18 cellular contexts compared by ENCODE assay signal in genomic region chr16:10581507-10581906, GRCh38. TPM values are rescaled to one million over a fixed set of nuclear protein-coding genes. Genes with fewer than 3 reads are reported as not detected.
DNase-seq lines count a peak whose midpoint lies in the region; ATAC-seq and TF ChIP-seq lines count a peak whose summit lies in the region.
"Had no signal": no experiment of that assay in that cellular context is flagged by ENCODE, and none has a peak within 500 bp of the region (broad histone marks: within the 10 kb centered on the region; RNA-seq: fewer than 3 reads in every experiment).

No MANE protein-coding gene starts in this region.

- H3K36me3 ChIP-seq in HCT116 (ENCODE audit: control insufficient read depth in 1 of 2, insufficient read depth in 2 of 2, low read length in 2 of 2) (no peaks in the 10 kb centered on the region), lower lobe of right lung (peaks cover 4% of the 10 kb centered on the region), subcutaneous abdominal adipose tissue (ENCODE audit: control insufficient read depth in 5 of 5, insufficient read depth in 5 of 5, low read length in 5 of 5) (no peaks in the 10 kb centered on the region)
- H3K36me3 ChIP-seq: spleen had no signal

- H3K9ac ChIP-seq in HCT116 (ENCODE audit: low read length) = no peak overlapping the region
- H3K9ac ChIP-seq in subcutaneous abdominal adipose tissue (ENCODE audit: low read length in 5 of 5) = no peak overlapping the region

- no peaks in the 10 kb centered on the region for H3K27me3 ChIP-seq in HCT116 (ENCODE audit: insufficient read depth, low read length)
- peaks cover 6% of the 10 kb centered on the region for H3K27me3 ChIP-seq in lower lobe of right lung (ENCODE audit: low read depth)
- H3K27me3 ChIP-seq in subcutaneous abdominal adipose tissue (ENCODE audit: control insufficient read depth in 5 of 5, insufficient read depth in 4 of 5, low read length in 5 of 5) = peaks cover 0 to under 1% (median 0%) of the 10 kb centered on the region in 5 donors
- H3K27me3 ChIP-seq: body of pancreas had no signal

- H4K20me1 ChIP-seq in HCT116 (ENCODE audit: insufficient read depth) = no peaks in the 10 kb centered on the region

- H2AFZ ChIP-seq in HCT116 (ENCODE audit: low read depth, low read length, poor library complexity, severe bottlenecking) = no peak overlapping the region

- no peaks in the 10 kb centered on the region for H3K9me2 ChIP-seq in HCT116 (ENCODE audit: insufficient read depth)

- ATAC-seq in HCT116 = no peak
- ATAC-seq in lower lobe of right lung = no peak
- ATAC-seq in GM19395 (IDR thresholded peaks at IDR 0.05; ENCODE audit: unreplicated experiment) = no peak
- ATAC-seq: body of pancreas; left cardiac atrium; natural killer cell treated with Interleukin-12 subunit alpha and Interleukin-12 subunit beta and Interleukin-15 and Interleukin-18, amount 100 ng/mL, for 72 hours had no signal

- H3K27me3 Mint-ChIP-seq in brain = peaks cover 34% of the 10 kb centered on the region

- H3K9me3 ChIP-seq in HCT116 (ENCODE audit: control insufficient read depth in 1 of 2, insufficient read depth in 1 of 2, low read depth in 1 of 2, low read length in 2 of 2) (no peaks in the 10 kb centered on the region), lower lobe of right lung (no peaks in the 10 kb centered on the region), subcutaneous abdominal adipose tissue (ENCODE audit: control insufficient read depth in 5 of 5, low read length in 5 of 5) (no peaks in the 10 kb centered on the region)
- H3K9me3 ChIP-seq: body of pancreas, spleen had no signal

- H3K27ac Mint-ChIP-seq in brain = peak overlapping the region in 1 of 5 experiments; percentile 67
- H3K27ac Mint-ChIP-seq: activated T-helper 2 cell treated with anti-CD3 and anti-CD28 coated beads, Interferon-gamma antibody, Interleukin-2, Interleukin-4, amounts not matched to agents 10 μg/mL and 5 μg/mL and 100 μg/mL, durations not matched to agents 14 hours and 24 hours and 36 hours; natural killer cell treated with Interleukin-12 subunit alpha and Interleukin-12 subunit beta and Interleukin-15 and Interleukin-18, amount 100 ng/mL, for 72 hours had no signal

- CTCF ChIA-PET in HCT116 (lab: Charles Lee) = interaction anchor here (1.7 kb wide), 1 partner anchor 337 kb away, joined by 7 read pairs; no protein-coding TSS in a partner anchor

- peak overlapping the region; percentile 83 to 93 (median 87) for H3K4me3 Mint-ChIP-seq in brain
- H3K4me3 Mint-ChIP-seq: natural killer cell treated with Interleukin-12 subunit alpha and Interleukin-12 subunit beta and Interleukin-15 and Interleukin-18, amount 100 ng/mL, for 72 hours had no signal

- H3K4me1 ChIP-seq in HCT116 (ENCODE audit: control insufficient read depth in 1 of 2, insufficient read depth in 2 of 2, low read length in 2 of 2) = peaks cover 35 to 47% of the 10 kb centered on the region in 2 experiments
- H3K4me1 ChIP-seq in lower lobe of right lung = peaks cover 40% of the 10 kb centered on the region
- H3K4me1 ChIP-seq in subcutaneous abdominal adipose tissue (ENCODE audit: control insufficient read depth in 5 of 5, insufficient read depth in 5 of 5, low read length in 5 of 5) = peaks cover 6 to 49% (median 38%) of the 10 kb centered on the region in 5 donors

- BruUV-seq in HCT116 (replicated peaks; lab: Mats Ljungman, UMichigan) = no TSS peak

- peaks cover 42% of the 10 kb centered on the region for H3K4me1 Mint-ChIP-seq in brain

- H3K27ac ChIP-seq in HCT116 (ENCODE audit: low read depth, low read length) (no peak overlapping the region; the same call in 1 of the 2 replicates), lower lobe of right lung (peak overlapping the region; percentile 99), subcutaneous abdominal adipose tissue (ENCODE audit: low read depth, low read length) (peak overlapping the region; percentile 80)

- TF ChIP-seq POLR2A in HCT116 (IDR thresholded peaks at IDR 0.05; ENCODE audit: borderline replicate concordance, extremely low read depth, insufficient read depth, insufficient read length) = no peak

- TF ChIP-seq CTCF in HCT116 (IDR thresholded peaks at IDR 0.05 in 2 of 3, conservative IDR thresholded peaks at IDR 0.05 in 1 of 3; ENCODE audit: borderline replicate concordance in 1 of 3, insufficient read depth in 1 of 3, low read depth in 2 of 3, low read length in 2 of 3) = no peak
- no peak for TF ChIP-seq CTCF in brain (conservative IDR thresholded peaks at IDR 0.05)
- TF ChIP-seq CTCF in lower lobe of right lung (IDR thresholded peaks at IDR 0.05) = no peak

- H3K36me3 Mint-ChIP-seq in brain = no peaks in the 10 kb centered on the region
- H3K36me3 Mint-ChIP-seq: natural killer cell treated with Interleukin-12 subunit alpha and Interleukin-12 subunit beta and Interleukin-15 and Interleukin-18, amount 100 ng/mL, for 72 hours had no signal

- no peaks in the 10 kb centered on the region for H3K9me3 Mint-ChIP-seq in brain
- H3K9me3 Mint-ChIP-seq: activated T-helper 2 cell treated with anti-CD3 and anti-CD28 coated beads, Interferon-gamma antibody, Interleukin-2, Interleukin-4, amounts not matched to agents 10 μg/mL and 5 μg/mL and 100 μg/mL, durations not matched to agents 14 hours and 24 hours and 36 hours; natural killer cell treated with Interleukin-12 subunit alpha and Interleukin-12 subunit beta and Interleukin-15 and Interleukin-18, amount 100 ng/mL, for 72 hours had no signal

- H3K4me3 ChIP-seq in HCT116 (replicated peaks in 1 of 2; ENCODE audit: low read depth in 1 of 2, low read length in 2 of 2) (0 out of 4 replicates have a peak overlapping the region, but pooled peaks of 1 of the 2 experiments have one; percentile 83), lower lobe of right lung (no peak overlapping the region), subcutaneous abdominal adipose tissue (ENCODE audit: low read depth in 1 of 5, low read length in 5 of 5) (no peak overlapping the region)

- H3K79me2 ChIP-seq in HCT116 (ENCODE audit: insufficient read depth, low read length) = peaks cover 8% of the 10 kb centered on the region; the same call in 1 of the 2 replicates

- TF ChIP-seq RAD21 in HCT116 (IDR thresholded peaks at IDR 0.05; ENCODE audit: low read depth) = no peak

- no peak for DNase-seq in HCT116 (ENCODE audit: low read depth, low spot score)
- DNase-seq in lower lobe of right lung = no peak
- DNase-seq in C1 segment of cervical spinal cord (lab: John Stamatoyannopoulos, UW) = no peak
- DNase-seq in NCI-H1092 (lab: John Stamatoyannopoulos, UW) = no peak
- DNase-seq in activated CD4-positive, alpha-beta T cell treated with anti-CD3 and anti-CD28 coated beads, Interleukin-2, amount 50 U/mL, for 48 hours = no peak
- DNase-seq: body of pancreas; effector memory CD4-positive, alpha-beta T cell; head of caudate nucleus; left cardiac atrium; NCI-H2107; Right ventricle myocardium superior; spleen; T-helper 9 cell had no signal

- RAD21 ChIA-PET in HCT116 (lab: Charles Lee; ENCODE audit: low non-redundant PET in 1 of 2, low total read pairs in 2 of 2, uncharacterized antibody in 2 of 2, unreplicated experiment in 2 of 2) = no interaction called here

- POLR2A ChIA-PET in HCT116 (lab: Charles Lee) = interaction anchor here (1.4 kb wide), 1 partner anchor 27 kb away, joined by 3 read pairs; no protein-coding TSS in a partner anchor

- intact Hi-C loops in HCT116 (cut with micrococcal nuclease) (loop anchor here (5.0 kb wide), 2 partner anchors 156 to 336 kb away; no protein-coding TSS in a partner anchor), lower lobe of right lung (cut with DNase I) (no loop called here)

- H3K4me2 ChIP-seq in HCT116 (ENCODE audit: low read length) = peak overlapping the region; percentile 99; the same call in 1 of the 2 replicates

TF ChIP-seq in HCT116, 20 proteins besides CTCF, POLR2A, EP300 and RAD21:
- TF ChIP-seq ATF3 (IDR thresholded peaks at IDR 0.05) (no peak), CEBPB (IDR thresholded peaks at IDR 0.05; ENCODE audit: low read depth) (no peak), ZFX (IDR thresholded peaks at IDR 0.05) (no peak), SP1 (IDR thresholded peaks at IDR 0.05; ENCODE audit: low read depth) (no peak), MAX (IDR thresholded peaks at IDR 0.05) (no peak), TCF7L2 (IDR thresholded peaks at IDR 0.05; ENCODE audit: borderline replicate concordance, extremely low read depth, insufficient read depth, insufficient read length) (no peak)

RNA-seq across cellular contexts. Expression of gene EMP2, which starts 1.1 kb away (rescaled TPM):
- total RNA-seq in HCT116 (2021; ENCODE audit: unreplicated experiment) (32.6 TPM), lower lobe of right lung (518 TPM)
- 22.0 and 26.1 TPM in 2 replicates for polyA plus RNA-seq in HCT116 (2012)
- polyA plus RNA-seq in brain (ENCODE audit: insufficient read depth, low read depth, low replicate concordance) = 36.6 TPM
- total RNA-seq: natural killer cell treated with Interleukin-12 subunit alpha and Interleukin-12 subunit beta and Interleukin-15 and Interleukin-18, amount 100 ng/mL, for 72 hours had no signal

Comparison
In these comparisons a context has a peak if more than half of its experiments do, and no peak if none do; other contexts are left out.
1. RNA of gene EMP2, which starts 1.1 kb away (total RNA-seq): 518 TPM in lower lobe of right lung (single experiment); 32.6 TPM in HCT116 (single experiment); every median in the first group is over 10 times any median in the second.